Comparison of ENCODE assay signal across 1 cellular context in genomic region chr4:58602022-58602421, GRCh38.
TF ChIP-seq lines count a peak whose summit lies in the region.

No MANE protein-coding gene starts in this region.

TF ChIP-seq in GM12878, 131 proteins besides CTCF, POLR2A, EP300 and RAD21 (continued from another document):
- TF ChIP-seq NR2F1 (conservative IDR thresholded peaks at IDR 0.05): no peak
- no peak for TF ChIP-seq ESRRA (IDR thresholded peaks at IDR 0.05; ENCODE audit: low read length)
- TF ChIP-seq MTA2 (IDR thresholded peaks at IDR 0.05; ENCODE audit: low read depth): 0 out of 2 replicates have a peak, but pooled peaks have one; percentile 51
- TF ChIP-seq HDAC6 (IDR thresholded peaks at IDR 0.05; ENCODE audit: unreplicated experiment): no peak
- TF ChIP-seq DPF2 (IDR thresholded peaks at IDR 0.05): peak; percentile 79
TF ChIP-seq in GM12878: peak in this region for 6.
